ENCODE assay signal across 8 cellular contexts in the genomic region with DNA sequence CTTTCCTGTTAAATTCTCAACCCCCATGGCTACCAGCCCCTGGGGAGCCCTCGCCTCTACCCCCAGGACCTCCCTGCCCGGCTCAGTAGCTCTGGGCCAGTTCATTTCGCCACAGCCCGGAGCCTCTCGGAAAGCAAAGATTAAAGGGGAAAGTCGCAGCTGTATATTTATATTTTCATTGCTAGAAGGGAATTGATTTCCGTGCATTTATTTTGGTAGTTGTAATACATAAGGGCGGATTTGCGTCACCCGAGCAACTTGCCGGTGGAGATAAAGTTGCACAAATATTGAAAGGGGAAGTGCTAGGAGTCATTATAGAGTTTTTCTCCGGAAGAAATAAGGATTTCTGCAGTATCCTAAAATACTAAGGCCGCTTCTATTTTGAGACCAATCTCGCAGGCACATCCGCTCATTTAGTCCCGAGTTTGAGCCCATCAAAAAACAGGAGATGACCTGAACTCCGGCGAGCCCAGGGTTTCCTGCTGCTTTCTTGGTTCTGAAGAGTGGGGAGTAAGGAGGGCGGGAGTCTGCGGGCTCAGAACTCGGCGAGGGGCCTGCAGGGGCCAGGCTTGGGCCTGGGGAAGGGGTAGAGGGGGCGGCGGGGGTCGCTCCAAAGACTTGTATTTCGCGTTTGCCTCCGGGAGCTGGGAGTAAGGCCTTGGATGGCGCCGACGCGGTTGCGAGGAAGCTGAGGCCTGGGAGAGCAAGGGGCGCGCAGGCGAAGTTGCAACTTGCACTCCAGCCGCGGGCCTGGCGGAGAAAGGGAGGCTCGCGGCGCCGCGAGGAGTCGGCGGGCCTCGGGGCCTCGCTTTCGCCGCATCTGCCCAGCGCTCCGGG. TPM values are rescaled to one million over a fixed set of nuclear protein-coding genes. Genes with fewer than 3 reads are reported as not detected.
A peak's percentile ranks its signal among the peaks of the same experiment; 100 is the strongest.
DNase-seq lines count a peak whose midpoint lies in the region; FAIRE-seq and TF ChIP-seq lines count a peak whose summit lies in the region.

No MANE protein-coding gene starts in this region.

- peak overlapping the region; percentile 18 to 29 for H3K4me3 ChIP-seq in testis

- H3K36me3 ChIP-seq in testis (ENCODE audit: low read depth, missing control alignments), result no peaks in the 10 kb centered on the region

- H3K27me3 ChIP-seq in testis, result no peaks in the 10 kb centered on the region

- no peaks in the 10 kb centered on the region for H3K9me3 ChIP-seq in testis

- peak overlapping the region in 1 of 2 donors; percentile 44 for H3K27ac ChIP-seq in testis

- 37 to 47% methylated on average over 27 to 51 of the region's 52 CpGs for WGBS in testis, 2 donors

- DNase-seq in NOMO-1 treated with dmso at 0.1 percent for 144 hours (lab: John Stamatoyannopoulos, UW; ENCODE audit: unreplicated experiment) (peak; percentile 57), dermis blood vessel endothelial cell (peak; percentile 96), medulla oblongata (ENCODE audit: extremely low spot score) (peak; percentile 57), testis (no peak), H54 (ENCODE audit: insufficient read length, low spot score) (no peak), dedifferentiated amniotic fluid mesenchymal stem cell (ENCODE audit: extremely low spot score) (no peak), anterior cingulate cortex (lab: John Stamatoyannopoulos, UW) (no peak), NAMALWA (ENCODE audit: low spot score) (no peak)

- TF ChIP-seq POLR2A in testis (IDR thresholded peaks at IDR 0.05), result no peak
- no peak for TF ChIP-seq POLR2A in H54 (IDR thresholded peaks at IDR 0.05; ENCODE audit: low read depth, low read length)

- FAIRE-seq in H54 (lab: Jason Lieb, UNC), result no peak

- intact Hi-C loops in testis (cut with DNase I; ENCODE audit: low total_unique reads), result no loop called here

- TF ChIP-seq CTCF in testis (IDR thresholded peaks at IDR 0.05), result no peak

- peaks cover 4% of the 10 kb centered on the region for H3K4me1 ChIP-seq in testis

RNA-seq across cellular contexts. Expression of gene HLX, which starts 2.5 kb away (rescaled TPM):
- total RNA-seq in dermis blood vessel endothelial cell (18.0 and 20.8 TPM in 2 replicates), testis (1 to 10 TPM; 3.5 to 5.3 TPM)
- polyA plus RNA-seq in testis (ENCODE audit: insufficient read depth, low read depth, low replicate concordance), result 4.0 TPM

Comparison
In these comparisons a context has a peak if more than half of its experiments do, and no peak if none do; other contexts are left out.
1. DNase-seq: peak in NOMO-1 treated with dmso at 0.1 percent for 144 hours (single experiment), dermis blood vessel endothelial cell (single experiment) and medulla oblongata (single experiment); none in testis (single experiment), H54 (single experiment), dedifferentiated amniotic fluid mesenchymal stem cell (single experiment), anterior cingulate cortex (0 of 58) and NAMALWA (single experiment).